Comparison of ENCODE assay signal across 30 cellular contexts in the genomic region with DNA sequence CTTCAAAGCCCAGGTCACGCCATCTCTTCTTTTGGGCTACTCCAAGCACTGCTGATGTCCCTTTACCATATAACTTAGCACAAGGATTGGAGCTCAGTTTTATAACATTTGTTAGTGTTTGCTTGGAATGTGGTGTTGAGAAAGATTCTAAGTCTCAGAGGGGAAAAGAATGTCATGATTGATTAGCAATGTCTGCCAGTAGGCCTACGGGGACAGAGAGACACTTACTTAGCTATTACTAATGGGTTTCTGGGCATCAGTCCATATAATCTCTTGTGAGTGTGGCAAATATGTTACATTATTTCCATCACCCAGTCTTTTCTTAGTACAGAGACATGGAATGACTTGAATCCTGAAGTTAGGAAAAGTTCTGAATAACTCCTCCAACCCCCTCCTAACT.
"Had no signal": no experiment of that assay in that cellular context is flagged by ENCODE, and none has a peak within 500 bp of the region (broad histone marks: within the 10 kb centered on the region; RNA-seq: fewer than 3 reads in every experiment).

No MANE protein-coding gene starts in this region.

- H3K36me3 Mint-ChIP-seq: activated CD8-positive, alpha-beta memory T cell treated with anti-CD3 and anti-CD28 coated beads, Interleukin-2, amount 10 ng/mL, durations not matched to agents 7 days and 5 days; activated naive CD4-positive, alpha-beta T cell treated with anti-CD3 and anti-CD28 coated beads, Interleukin-2, amount 50 U/mL, for 24 hours; WTC11 had no signal

- H3K27ac Mint-ChIP-seq: activated CD8-positive, alpha-beta memory T cell treated with anti-CD3 and anti-CD28 coated beads, Interleukin-2, amount 10 ng/mL, durations not matched to agents 7 days and 5 days; activated naive CD4-positive, alpha-beta T cell treated with anti-CD3 and anti-CD28 coated beads, Interleukin-2, amount 50 U/mL, for 24 hours; activated naive CD8-positive, alpha-beta T cell treated with anti-CD3 and anti-CD28 coated beads, Interleukin-2, amount 50 U/mL, for 24 hours; activated T-cell treated with anti-CD3 and anti-CD28 coated beads, Interleukin-2, amount 50 U/mL, for 24 hours; activated T-helper 1 cell treated with anti-CD3 and anti-CD28 coated beads, Interleukin-12 subunit alpha, Interleukin-12 subunit beta, Interleukin-2, Interleukin-4 antibody, amounts not matched to agents 30 ng/mL and 10 ng/mL and 1 ng/mL, durations not matched to agents 14 hours and 24 hours and 36 hours; T-helper 1 cell treated with Interleukin-12 subunit alpha and Interleukin-12 subunit beta and Interleukin-4 antibody, amounts not matched to agents 30 μg/mL and 1 μg/mL, for 36 hours; WTC11 had no signal

- H3K4me1 Mint-ChIP-seq: activated CD8-positive, alpha-beta memory T cell treated with anti-CD3 and anti-CD28 coated beads, Interleukin-2, amount 10 ng/mL, durations not matched to agents 7 days and 5 days; activated naive CD4-positive, alpha-beta T cell treated with anti-CD3 and anti-CD28 coated beads, Interleukin-2, amount 50 U/mL, for 24 hours; activated naive CD8-positive, alpha-beta T cell treated with anti-CD3 and anti-CD28 coated beads, Interleukin-2, amount 50 U/mL, for 24 hours had no signal

- H3K27me3 Mint-ChIP-seq: activated CD8-positive, alpha-beta memory T cell treated with anti-CD3 and anti-CD28 coated beads, Interleukin-2, amount 10 ng/mL, durations not matched to agents 7 days and 5 days had no signal

- H3K27ac ChIP-seq: breast epithelium, KMS-11, Peyer's patch, RWPE1, SJCRH30 had no signal

- H3K4me1 ChIP-seq: breast epithelium, Peyer's patch, SJCRH30 had no signal

- H3K4me3 Mint-ChIP-seq: activated CD8-positive, alpha-beta memory T cell treated with anti-CD3 and anti-CD28 coated beads, Interleukin-2, amount 10 ng/mL, durations not matched to agents 7 days and 5 days; activated naive CD4-positive, alpha-beta T cell treated with anti-CD3 and anti-CD28 coated beads, Interleukin-2, amount 50 U/mL, for 24 hours; activated naive CD8-positive, alpha-beta T cell treated with anti-CD3 and anti-CD28 coated beads, Interleukin-2, amount 50 U/mL, for 24 hours; activated T-cell treated with anti-CD3 and anti-CD28 coated beads, Interleukin-2, amount 50 U/mL, for 24 hours; activated T-helper 1 cell treated with anti-CD3 and anti-CD28 coated beads, Interleukin-12 subunit alpha, Interleukin-12 subunit beta, Interleukin-2, Interleukin-4 antibody, amounts not matched to agents 30 ng/mL and 10 ng/mL and 1 ng/mL, durations not matched to agents 14 hours and 24 hours and 36 hours; T-helper 1 cell treated with Interleukin-12 subunit alpha and Interleukin-12 subunit beta and Interleukin-4 antibody, amounts not matched to agents 30 μg/mL and 1 μg/mL, for 36 hours; WTC11 had no signal

- H3K4me2 ChIP-seq: KMS-11 had no signal

- H3K36me3 ChIP-seq: breast epithelium, Peyer's patch, SJCRH30 had no signal

- H3K9ac ChIP-seq: KMS-11 had no signal

- H3K27me3 ChIP-seq: breast epithelium, Peyer's patch, SJCRH30 had no signal

- H3K4me3 ChIP-seq: breast epithelium, Peyer's patch, SJCRH30 had no signal

- ATAC-seq: activated CD8-positive, alpha-beta memory T cell treated with anti-CD3 and anti-CD28 coated beads, Interleukin-2, amount 10 ng/mL, durations not matched to agents 7 days and 5 days; activated naive CD8-positive, alpha-beta T cell treated with anti-CD3 and anti-CD28 coated beads, Interleukin-2, amount 50 U/mL, for 24 hours; WTC11 had no signal

- DNase-seq: activated CD4-positive, alpha-beta T cell treated with anti-CD3 and anti-CD28 coated beads for 48 hours; activated CD4-positive, alpha-beta T cell treated with anti-CD3 and anti-CD28 coated beads, Interleukin-2, amount 50 U/mL, for 4 hours; activated CD4-positive, CD25-positive, alpha-beta regulatory T cell treated with anti-CD3 and anti-CD28 coated beads, Interleukin-2, amount 50 U/mL, for 72 hours; activated CD8-positive, alpha-beta memory T cell treated with anti-CD3 and anti-CD28 coated beads, Interleukin-2, amount 10 ng/mL, durations not matched to agents 7 days and 5 days; activated effector memory CD4-positive, alpha-beta T cell treated with Interleukin-2 at 50 U/mL for 16 hours; activated naive CD4-positive, alpha-beta T cell; activated naive CD8-positive, alpha-beta T cell treated with anti-CD3 and anti-CD28 coated beads, Interleukin-2, amount 50 U/mL, for 24 hours; activated T-cell treated with anti-CD3 and anti-CD28 coated beads, Interleukin-2, amount 50 U/mL, for 24 hours; amygdala; caudate nucleus; NCI-H1092; NCI-H1417 treated with DMSO at 0.1 percent for 48 hours; NCI-H1694; NCI-H2029; NCI-H2107; NCI-H2171 treated with DMSO at 0.1 percent for 48 hours; NCI-H226; NCI-H526; NCI-H774; NK-92 treated with Interleukin-12 subunit alpha and Interleukin-12 subunit beta, amount 100 ng/mL, for 24 hours; Peyer's patch; Right ventricle myocardium superior; SJCRH30 had no signal

- H3K9me3 Mint-ChIP-seq: activated naive CD8-positive, alpha-beta T cell treated with anti-CD3 and anti-CD28 coated beads, Interleukin-2, amount 50 U/mL, for 24 hours; activated T-cell treated with anti-CD3 and anti-CD28 coated beads, Interleukin-2, amount 50 U/mL, for 24 hours; activated T-helper 1 cell treated with anti-CD3 and anti-CD28 coated beads, Interleukin-12 subunit alpha, Interleukin-12 subunit beta, Interleukin-2, Interleukin-4 antibody, amounts not matched to agents 30 ng/mL and 10 ng/mL and 1 ng/mL, durations not matched to agents 14 hours and 24 hours and 36 hours; T-helper 1 cell treated with Interleukin-12 subunit alpha and Interleukin-12 subunit beta and Interleukin-4 antibody, amounts not matched to agents 30 μg/mL and 1 μg/mL, for 36 hours had no signal

- H3K9me3 ChIP-seq: breast epithelium, Peyer's patch, SJCRH30 had no signal
